In genomic region chr14:93033983-93034670, GRCh38 we compare ENCODE assay signal across 8 cellular contexts.
DNase-seq lines count a peak whose midpoint lies in the region; ATAC-seq and TF ChIP-seq lines count a peak whose summit lies in the region.

No MANE protein-coding gene starts in this region.

- POLR2A ChIA-PET in activated CD4-positive, alpha-beta memory T cell treated with anti-CD3 and anti-CD28 coated beads, Interleukin-2, amount 10 ng/mL, durations not matched to agents 7 days and 5 days (lab: Charles Lee): no interaction called here

- H3K27ac ChIP-seq in coronary artery: peak overlapping the region in 1 of 2 donors; percentile 13

- H3K36me3 Mint-ChIP-seq in activated CD4-positive, alpha-beta memory T cell treated with anti-CD3 and anti-CD28 coated beads, Interleukin-2, amount 10 ng/mL, durations not matched to agents 7 days and 5 days (ENCODE audit: low read depth): no peaks in the 10 kb centered on the region

- DNase-seq in DMS 273 (lab: John Stamatoyannopoulos, UW; ENCODE audit: unreplicated experiment) (peak; percentile 40), DMS 273 treated with DMSO at 0.1 percent for 48 hours (lab: John Stamatoyannopoulos, UW) (no peak), epithelial cell of proximal tubule (ENCODE audit: low read depth) (no peak), retina (peak; percentile 42), NCI-H2196 (lab: John Stamatoyannopoulos, UW; ENCODE audit: unreplicated experiment) (no peak), coronary artery (ENCODE audit: low spot score) (no peak)
- DNase-seq in activated CD4-positive, alpha-beta memory T cell treated with anti-CD3 and anti-CD28 coated beads, Interleukin-2, amount 10 ng/mL, durations not matched to agents 7 days and 5 days: peak; percentile 39

- no peaks in the 10 kb centered on the region for H3K9me3 Mint-ChIP-seq in activated CD4-positive, alpha-beta memory T cell treated with anti-CD3 and anti-CD28 coated beads, Interleukin-2, amount 10 ng/mL, durations not matched to agents 7 days and 5 days

- peaks cover 23% of the 10 kb centered on the region for H3K4me1 Mint-ChIP-seq in activated CD4-positive, alpha-beta memory T cell treated with anti-CD3 and anti-CD28 coated beads, Interleukin-2, amount 10 ng/mL, durations not matched to agents 7 days and 5 days

- peak; percentile 58 for ATAC-seq in HG03196 (IDR thresholded peaks at IDR 0.05; ENCODE audit: unreplicated experiment)

- peak overlapping the region; percentile 49 for H3K27ac Mint-ChIP-seq in activated CD4-positive, alpha-beta memory T cell treated with anti-CD3 and anti-CD28 coated beads, Interleukin-2, amount 10 ng/mL, durations not matched to agents 7 days and 5 days

- CTCF ChIA-PET in activated CD4-positive, alpha-beta memory T cell treated with anti-CD3 and anti-CD28 coated beads, Interleukin-2, amount 10 ng/mL, durations not matched to agents 7 days and 5 days (lab: Charles Lee): interaction anchor here (0.8 to 2.4 kb wide), 5 partner anchors 33 to 105 kb away, joined by 3 to 9 read pairs (median 7); no protein-coding TSS in a partner anchor

- H3K27me3 Mint-ChIP-seq in activated CD4-positive, alpha-beta memory T cell treated with anti-CD3 and anti-CD28 coated beads, Interleukin-2, amount 10 ng/mL, durations not matched to agents 7 days and 5 days: no peaks in the 10 kb centered on the region

- H3K4me3 ChIP-seq in epithelial cell of proximal tubule (ENCODE audit: low read depth, low read length): no peak overlapping the region
- no peak overlapping the region for H3K4me3 ChIP-seq in coronary artery

- peak; percentile 58 for TF ChIP-seq CTCF in epithelial cell of proximal tubule (conservative IDR thresholded peaks at IDR 0.05; ENCODE audit: low read depth, low read length)
- no peak for TF ChIP-seq CTCF in coronary artery (IDR thresholded peaks at IDR 0.05)

- no peak overlapping the region for H3K4me3 Mint-ChIP-seq in activated CD4-positive, alpha-beta memory T cell treated with anti-CD3 and anti-CD28 coated beads, Interleukin-2, amount 10 ng/mL, durations not matched to agents 7 days and 5 days

Comparison
In these comparisons a context has a peak if more than half of its experiments do, and no peak if none do; other contexts are left out.
1. DNase-seq: peak in DMS 273 (single experiment), activated CD4-positive, alpha-beta memory T cell treated with anti-CD3 and anti-CD28 coated beads, Interleukin-2, amount 10 ng/mL, durations not matched to agents 7 days and 5 days (single experiment) and retina (single experiment); none in DMS 273 treated with DMSO at 0.1 percent for 48 hours (single experiment), epithelial cell of proximal tubule (single experiment), NCI-H2196 (single experiment) and coronary artery (single experiment).